34 cellular contexts compared by ENCODE assay signal in genomic region chr4:110022457-110022856, GRCh38.
"Had no signal": no experiment of that assay in that cellular context is flagged by ENCODE, and none has a peak within 500 bp of the region (broad histone marks: within the 10 kb centered on the region; RNA-seq: fewer than 3 reads in every experiment).

No MANE protein-coding gene starts in this region.

- H3K36me3 ChIP-seq: MG63 had no signal

- H3K9me3 ChIP-seq: MG63 had no signal

- H3K27me3 ChIP-seq: MG63 had no signal

- H3K4me3 ChIP-seq: MG63 had no signal

- DNase-seq: Karpas-422, Kasumi-1, MG63, MM.1S, MV-4-11, NCI-H1048, NCI-H1092, NCI-H1092 treated with DMSO at 0.1 percent for 48 hours, NCI-H1105, NCI-H1105 treated with DMSO at 0.1 percent for 48 hours, NCI-H1417, NCI-H1417 treated with DMSO at 0.1 percent for 48 hours, NCI-H1436, NCI-H1436 treated with DMSO at 0.1 percent for 48 hours, NCI-H146, NCI-H1694, NCI-H1694 treated with DMSO at 0.1 percent for 48 hours, NCI-H187, NCI-H187 treated with DMSO at 0.1 percent for 48 hours, NCI-H1930, NCI-H2029, NCI-H2029 treated with DMSO at 0.1 percent for 48 hours, NCI-H2081, NCI-H2081 treated with DMSO at 0.1 percent for 48 hours, NCI-H2107, NCI-H2171, NCI-H2171 treated with DMSO at 0.1 percent for 48 hours, NCI-H2227 treated with DMSO at 0.1 percent for 48 hours, NCI-H226, NCI-H345, NCI-H446, NCI-H446 treated with DMSO at 0.1 percent for 48 hours, NCI-H510A, NCI-H510A treated with DMSO at 0.1 percent for 48 hours had no signal
